Comparison of ENCODE assay signal across 1 cellular context in genomic region chr22:43088979-43089717, GRCh38.
TF ChIP-seq lines count a peak whose summit lies in the region.

TSS of gene TTLL1 (minus strand) at chr22:43089391. CDS start at chr22:43075586, 13,805 bp downstream.

TF ChIP-seq in K562, 482 proteins besides CTCF, POLR2A, EP300 and RAD21 (continued from another document and continues in another):
- TF ChIP-seq, protein P1, sequence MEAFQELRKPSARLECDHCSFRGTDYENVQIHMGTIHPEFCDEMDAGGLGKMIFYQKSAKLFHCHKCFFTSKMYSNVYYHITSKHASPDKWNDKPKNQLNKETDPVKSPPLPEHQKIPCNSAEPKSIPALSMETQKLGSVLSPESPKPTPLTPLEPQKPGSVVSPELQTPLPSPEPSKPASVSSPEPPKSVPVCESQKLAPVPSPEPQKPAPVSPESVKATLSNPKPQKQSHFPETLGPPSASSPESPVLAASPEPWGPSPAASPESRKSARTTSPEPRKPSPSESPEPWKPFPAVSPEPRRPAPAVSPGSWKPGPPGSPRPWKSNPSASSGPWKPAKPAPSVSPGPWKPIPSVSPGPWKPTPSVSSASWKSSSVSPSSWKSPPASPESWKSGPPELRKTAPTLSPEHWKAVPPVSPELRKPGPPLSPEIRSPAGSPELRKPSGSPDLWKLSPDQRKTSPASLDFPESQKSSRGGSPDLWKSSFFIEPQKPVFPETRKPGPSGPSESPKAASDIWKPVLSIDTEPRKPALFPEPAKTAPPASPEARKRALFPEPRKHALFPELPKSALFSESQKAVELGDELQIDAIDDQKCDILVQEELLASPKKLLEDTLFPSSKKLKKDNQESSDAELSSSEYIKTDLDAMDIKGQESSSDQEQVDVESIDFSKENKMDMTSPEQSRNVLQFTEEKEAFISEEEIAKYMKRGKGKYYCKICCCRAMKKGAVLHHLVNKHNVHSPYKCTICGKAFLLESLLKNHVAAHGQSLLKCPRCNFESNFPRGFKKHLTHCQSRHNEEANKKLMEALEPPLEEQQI (IDR thresholded peaks at IDR 0.05), result no peak
- TF ChIP-seq BMI1 (IDR thresholded peaks at IDR 0.05; ENCODE audit: low read length) (peak; percentile 84), KDM1A (IDR thresholded peaks at IDR 0.05) (no peak), AFF4 (CRISPR knock-in tag; IDR thresholded peaks at IDR 0.05) (no peak), ZNF121 (CRISPR knock-in tag; conservative IDR thresholded peaks at IDR 0.05) (no peak), ZNF408 (CRISPR knock-in tag; IDR thresholded peaks at IDR 0.05; ENCODE audit: low read depth) (no peak), ZNF707 (CRISPR knock-in tag; conservative IDR thresholded peaks at IDR 0.05) (no peak), KLF13 (tag; IDR thresholded peaks at IDR 0.05; ENCODE audit: borderline replicate concordance, low read depth) (peak; percentile 60; the same call in 1 of the 2 replicates), ATF1 (CRISPR knock-in tag; IDR thresholded peaks at IDR 0.05) (no peak), ATF1 (tag; IDR thresholded peaks at IDR 0.05) (peak; percentile 47; the same call in 1 of the 2 replicates), PHF21A (IDR thresholded peaks at IDR 0.05; ENCODE audit: borderline replicate concordance, low read depth) (no peak), ZC3H8 (IDR thresholded peaks at IDR 0.05) (no peak), XRCC5 (IDR thresholded peaks at IDR 0.05; ENCODE audit: low read depth, low read length) (no peak), MAX (CRISPR knock-in tag; IDR thresholded peaks at IDR 0.05) (peak; percentile 26; the same call in 1 of the 2 replicates), RBBP5 (IDR thresholded peaks at IDR 0.05; ENCODE audit: borderline replicate concordance, insufficient read depth, low read length, poor library complexity, severe bottlenecking) (peak; percentile 24), MEF2A (IDR thresholded peaks at IDR 0.05; ENCODE audit: control insufficient read depth, low read depth, low read length) (no peak), HMG20A (CRISPR knock-in tag; conservative IDR thresholded peaks at IDR 0.05) (no peak), ZNF699 (CRISPR knock-in tag; IDR thresholded peaks at IDR 0.05; ENCODE audit: insufficient replicate concordance) (no peak), ZBTB7A (IDR thresholded peaks at IDR 0.05; ENCODE audit: borderline replicate concordance, control insufficient read depth, low read depth, low read length) (no peak), CBX8 (IDR thresholded peaks at IDR 0.05; ENCODE audit: borderline replicate concordance, extremely low read depth, low read depth, low read length, poor library complexity, severe bottlenecking) (no peak), HNRNPLL (IDR thresholded peaks at IDR 0.05; ENCODE audit: low read depth, low read length, poor library complexity, severe bottlenecking) (peak; percentile 42), FOXO4 (CRISPR knock-in tag; IDR thresholded peaks at IDR 0.05) (no peak), ZBTB17 (CRISPR knock-in tag; IDR thresholded peaks at IDR 0.05) (0 out of 2 replicates have a peak, but pooled peaks have one; percentile 26), LARP7 (IDR thresholded peaks at IDR 0.05) (no peak), ARID1B (IDR thresholded peaks at IDR 0.05) (no peak), RCOR1 (IDR thresholded peaks at IDR 0.05; ENCODE audit: borderline replicate concordance in 1 of 2, low read depth in 2 of 2, low read length in 2 of 2) (no peak), BRD4 (IDR thresholded peaks at IDR 0.05) (no peak), ZNF280B (CRISPR knock-in tag; IDR thresholded peaks at IDR 0.05) (no peak), ZNF589 (CRISPR knock-in tag; IDR thresholded peaks at IDR 0.05; ENCODE audit: low read depth) (no peak), ZNF77 (CRISPR knock-in tag; IDR thresholded peaks at IDR 0.05) (no peak), ZNF644 (tag; IDR thresholded peaks at IDR 0.05; ENCODE audit: low read depth) (no peak), E2F4 (CRISPR knock-in tag; IDR thresholded peaks at IDR 0.05; ENCODE audit: low read depth) (no peak), TAL1 (IDR thresholded peaks at IDR 0.05) (no peak), GABPA (tag; conservative IDR thresholded peaks at IDR 0.05; ENCODE audit: low read depth) (peak; percentile 98), NRF1 (conservative IDR thresholded peaks at IDR 0.05 in 1 of 2, IDR thresholded peaks at IDR 0.05 in 1 of 2) (peak; percentile 84 to 87), ZFP36 (IDR thresholded peaks at IDR 0.05; ENCODE audit: low read depth, low read length, partially characterized antibody) (peak; percentile 16), POLR2AphosphoS2 (IDR thresholded peaks at IDR 0.05; ENCODE audit: low read length) (no peak), NFATC3 (IDR thresholded peaks at IDR 0.05) (no peak), EGR1 (conservative IDR thresholded peaks at IDR 0.05) (no peak), TCF15 (CRISPR knock-in tag; IDR thresholded peaks at IDR 0.05) (no peak), ZNF282 (CRISPR knock-in tag; IDR thresholded peaks at IDR 0.05) (no peak), YY1 (IDR thresholded peaks at IDR 0.05; ENCODE audit: borderline replicate concordance in 1 of 3, control insufficient read depth in 1 of 3, extremely low read depth in 1 of 3, insufficient read depth in 3 of 3, insufficient read length in 1 of 3, insufficient replicate concordance in 2 of 3, low read depth in 1 of 3, low read length in 2 of 3) (peak in 2 of 3 experiments; percentile 20 to 43), POU5F1 (IDR thresholded peaks at IDR 0.05; ENCODE audit: borderline replicate concordance, low read depth, low read length, partially characterized antibody) (no peak), NFYB (IDR thresholded peaks at IDR 0.05; ENCODE audit: extremely low read depth, insufficient read length) (no peak), NCOA6 (IDR thresholded peaks at IDR 0.05) (no peak), SIN3B (IDR thresholded peaks at IDR 0.05; ENCODE audit: low read depth) (0 out of 2 replicates have a peak, but pooled peaks have one; percentile 29), ELF4 (CRISPR knock-in tag; IDR thresholded peaks at IDR 0.05) (no peak), TARDBP (IDR thresholded peaks at IDR 0.05) (no peak), CBX3 (IDR thresholded peaks at IDR 0.05; ENCODE audit: borderline replicate concordance in 1 of 2, low read length in 2 of 2) (no peak), MED1 (CRISPR knock-in tag; IDR thresholded peaks at IDR 0.05; ENCODE audit: borderline replicate concordance) (no peak)
- TF ChIP-seq, protein P2, sequence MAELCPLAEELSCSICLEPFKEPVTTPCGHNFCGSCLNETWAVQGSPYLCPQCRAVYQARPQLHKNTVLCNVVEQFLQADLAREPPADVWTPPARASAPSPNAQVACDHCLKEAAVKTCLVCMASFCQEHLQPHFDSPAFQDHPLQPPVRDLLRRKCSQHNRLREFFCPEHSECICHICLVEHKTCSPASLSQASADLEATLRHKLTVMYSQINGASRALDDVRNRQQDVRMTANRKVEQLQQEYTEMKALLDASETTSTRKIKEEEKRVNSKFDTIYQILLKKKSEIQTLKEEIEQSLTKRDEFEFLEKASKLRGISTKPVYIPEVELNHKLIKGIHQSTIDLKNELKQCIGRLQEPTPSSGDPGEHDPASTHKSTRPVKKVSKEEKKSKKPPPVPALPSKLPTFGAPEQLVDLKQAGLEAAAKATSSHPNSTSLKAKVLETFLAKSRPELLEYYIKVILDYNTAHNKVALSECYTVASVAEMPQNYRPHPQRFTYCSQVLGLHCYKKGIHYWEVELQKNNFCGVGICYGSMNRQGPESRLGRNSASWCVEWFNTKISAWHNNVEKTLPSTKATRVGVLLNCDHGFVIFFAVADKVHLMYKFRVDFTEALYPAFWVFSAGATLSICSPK (IDR thresholded peaks at IDR 0.05; ENCODE audit: borderline replicate concordance), result no peak
- TF ChIP-seq, protein P3, sequence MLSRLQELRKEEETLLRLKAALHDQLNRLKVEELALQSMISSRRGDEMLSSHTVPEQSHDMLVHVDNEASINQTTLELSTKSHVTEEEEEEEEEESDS (CRISPR knock-in tag; IDR thresholded peaks at IDR 0.05), result no peak
- TF ChIP-seq, protein P4, sequence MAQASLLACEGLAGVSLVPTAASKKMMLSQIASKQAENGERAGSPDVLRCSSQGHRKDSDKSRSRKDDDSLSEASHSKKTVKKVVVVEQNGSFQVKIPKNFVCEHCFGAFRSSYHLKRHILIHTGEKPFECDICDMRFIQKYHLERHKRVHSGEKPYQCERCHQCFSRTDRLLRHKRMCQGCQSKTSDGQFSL (CRISPR knock-in tag; IDR thresholded peaks at IDR 0.05), result no peak
- TF ChIP-seq, protein P4 (tag; IDR thresholded peaks at IDR 0.05), result no peak
- TF ChIP-seq, protein P5, sequence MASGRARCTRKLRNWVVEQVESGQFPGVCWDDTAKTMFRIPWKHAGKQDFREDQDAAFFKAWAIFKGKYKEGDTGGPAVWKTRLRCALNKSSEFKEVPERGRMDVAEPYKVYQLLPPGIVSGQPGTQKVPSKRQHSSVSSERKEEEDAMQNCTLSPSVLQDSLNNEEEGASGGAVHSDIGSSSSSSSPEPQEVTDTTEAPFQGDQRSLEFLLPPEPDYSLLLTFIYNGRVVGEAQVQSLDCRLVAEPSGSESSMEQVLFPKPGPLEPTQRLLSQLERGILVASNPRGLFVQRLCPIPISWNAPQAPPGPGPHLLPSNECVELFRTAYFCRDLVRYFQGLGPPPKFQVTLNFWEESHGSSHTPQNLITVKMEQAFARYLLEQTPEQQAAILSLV (tag; IDR thresholded peaks at IDR 0.05), result no peak
